15 cellular contexts compared by ENCODE assay signal in the genomic region with DNA sequence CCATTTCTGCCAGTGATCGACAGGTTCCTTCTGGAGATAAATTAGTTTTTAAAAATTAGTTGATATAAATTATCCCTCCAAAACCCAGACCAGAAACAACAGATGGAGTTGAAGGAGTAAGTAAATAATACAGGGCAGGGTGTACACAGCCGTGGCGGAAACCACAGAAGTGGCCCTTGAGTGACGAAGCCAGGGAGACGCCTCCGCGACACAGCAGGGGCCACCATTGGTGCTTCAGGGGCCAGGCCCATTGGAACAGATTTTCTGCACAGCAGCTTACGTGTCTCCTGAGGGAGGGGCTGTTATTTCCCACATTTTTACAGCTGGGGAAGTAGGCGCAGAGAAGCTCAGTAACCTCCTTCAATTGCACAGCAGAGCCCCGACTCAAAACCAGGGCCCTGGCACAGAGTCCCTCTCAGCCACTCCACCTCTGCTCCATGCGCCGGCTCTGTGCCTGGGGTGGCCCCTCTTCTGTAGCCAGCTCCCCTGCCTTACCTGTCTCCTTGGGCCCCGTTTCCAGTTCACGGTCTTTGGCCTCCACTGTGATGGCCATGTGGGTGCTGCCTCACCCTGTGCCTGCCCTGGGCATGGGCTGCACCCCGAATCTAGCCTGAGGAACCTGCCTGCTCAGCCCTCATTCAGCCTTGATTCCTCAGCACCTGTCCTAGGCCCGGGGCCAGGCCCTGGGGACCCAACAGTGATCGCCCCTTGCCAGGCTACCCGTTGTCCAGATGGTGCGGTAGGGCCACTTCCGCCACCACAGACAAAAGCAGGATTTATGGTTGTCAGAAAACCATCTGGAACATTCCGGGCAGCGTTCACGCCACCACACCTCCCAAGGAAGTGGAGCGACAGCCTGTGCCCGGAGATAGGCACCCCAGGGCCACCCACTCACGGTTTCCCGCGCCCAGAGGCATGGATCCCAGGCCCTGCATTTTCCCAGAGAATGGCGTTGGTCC.
A peak's percentile ranks its signal among the peaks of the same experiment; 100 is the strongest.
DNase-seq lines count a peak whose midpoint lies in the region; ATAC-seq, FAIRE-seq and TF ChIP-seq lines count a peak whose summit lies in the region.
"Had no signal": no experiment of that assay in that cellular context is flagged by ENCODE, and none has a peak within 500 bp of the region (broad histone marks: within the 10 kb centered on the region; RNA-seq: fewer than 3 reads in every experiment).

No MANE protein-coding gene starts in this region.

- ATAC-seq in GM18517 (IDR thresholded peaks at IDR 0.05; ENCODE audit: unreplicated experiment), result no peak
- no peak for ATAC-seq in Right ventricle myocardium inferior
- ATAC-seq in HG02938 (IDR thresholded peaks at IDR 0.05; ENCODE audit: unreplicated experiment), result no peak
- ATAC-seq: activated CD4-positive, CD25-positive, alpha-beta regulatory T cell treated with anti-CD3 and anti-CD28 coated beads, Interleukin-2, amount 50 U/mL, for 24 hours had no signal

- H2BK120ac ChIP-seq in H1 (replicated peaks; ENCODE audit: low read depth, low read length), result no peak overlapping the region

- no peak overlapping the region for H2AFZ ChIP-seq in H1 (ENCODE audit: low read length)

- POLR2A ChIA-PET in H1 (lab: Charles Lee; ENCODE audit: partially characterized antibody), result no interaction called here

- H4K91ac ChIP-seq in H1 (replicated peaks; ENCODE audit: insufficient read length, low read length), result no peak overlapping the region

- no peak overlapping the region for H3K18ac ChIP-seq in H1 (ENCODE audit: extremely low read depth, low read length)

- H3K36me3 ChIP-seq in H1 (ENCODE audit: control insufficient read depth in 2 of 4, insufficient read depth in 4 of 4, low read length in 3 of 4), result no peaks in the 10 kb centered on the region
- H3K36me3 ChIP-seq: left ventricle myocardium inferior, right atrium auricular region had no signal

- H3K23ac ChIP-seq in H1 (ENCODE audit: insufficient read length), result no peak overlapping the region

- H2BK15ac ChIP-seq in H1 (ENCODE audit: low read length), result peak overlapping the region; percentile 61; the same call in 1 of the 2 replicates

- no peak overlapping the region for H3K4me2 ChIP-seq in H1 (ENCODE audit: insufficient read depth in 1 of 2, low read depth in 2 of 2, low read length in 2 of 2)

- intact Hi-C loops in Right ventricle myocardium inferior (cut with DNase I), result no loop called here

- H4K5ac ChIP-seq in H1 (ENCODE audit: insufficient read length, low read depth, low read length), result no peak overlapping the region

- H3K27ac ChIP-seq in H1 (ENCODE audit: low read depth, low read length), result no peak overlapping the region
- H3K27ac ChIP-seq: left ventricle myocardium inferior, right atrium auricular region had no signal

- TF ChIP-seq CTCF in H1 (IDR thresholded peaks at IDR 0.05; ENCODE audit: control extremely low read depth in 1 of 3, insufficient read depth in 1 of 3, low read depth in 1 of 3, low read length in 3 of 3), result no peak

- H3K56ac ChIP-seq in H1 (replicated peaks; ENCODE audit: insufficient read length, low read depth, low read length), result no peak overlapping the region

- no peak for TF ChIP-seq RAD21 in H1 (IDR thresholded peaks at IDR 0.05 in 1 of 2, conservative IDR thresholded peaks at IDR 0.05 in 1 of 2; ENCODE audit: low read depth in 2 of 2, low read length in 2 of 2)

- CTCF ChIA-PET in H1 (lab: Charles Lee; ENCODE audit: partially characterized antibody), result interaction anchor here (0.9 to 18.6 kb wide), 14 partner anchors 9 to 143 kb away, joined by 3 to 277 read pairs (median 4); no protein-coding TSS in a partner anchor

- no peak overlapping the region for H2BK20ac ChIP-seq in H1 (ENCODE audit: low read length)

- H3K79me2 ChIP-seq in H1 (ENCODE audit: control insufficient read depth in 1 of 2, insufficient read depth in 2 of 2, low read length in 2 of 2), result no peaks in the 10 kb centered on the region

- H3K79me1 ChIP-seq in H1 (ENCODE audit: low read depth, low read length), result no peaks in the 10 kb centered on the region; the same call in 1 of the 2 replicates

- DNase-seq in DMS153 (lab: John Stamatoyannopoulos, UW) (peak; percentile 97), NCI-H128 (lab: John Stamatoyannopoulos, UW; ENCODE audit: unreplicated experiment) (peak; percentile 88), NCI-H510A (lab: John Stamatoyannopoulos, UW) (peak; percentile 93), H1 (ENCODE audit: low read depth in 1 of 2, low spot score in 2 of 2) (no peak), UCSD-AML1 (lab: John Stamatoyannopoulos, UW; ENCODE audit: unreplicated experiment) (no peak), Right ventricle myocardium inferior (ENCODE audit: missing footprints) (no peak)
- DNase-seq: AML-193; GOT3; left ventricle myocardium inferior; stimulated activated naive CD4-positive, alpha-beta T cell treated with Interleukin-2 at 50 U/mL for 16 hours had no signal

- no peak overlapping the region for H3K9ac ChIP-seq in H1 (replicated peaks in 1 of 4; ENCODE audit: extremely low read depth in 1 of 4, low read depth in 3 of 4, low read length in 3 of 4)

- H2AK5ac ChIP-seq in H1 (ENCODE audit: low read depth, low read length), result no peak overlapping the region

- H2BK5ac ChIP-seq in H1 (ENCODE audit: low read depth, low read length), result no peak overlapping the region

- H3K27me3 ChIP-seq in H1 (replicated peaks in 1 of 4; ENCODE audit: control insufficient read depth in 3 of 4, extremely low read depth in 1 of 4, insufficient read depth in 3 of 4, low read length in 3 of 4), result no peaks in the 10 kb centered on the region
- H3K27me3 ChIP-seq: right atrium auricular region had no signal

- H4K8ac ChIP-seq in H1 (ENCODE audit: extremely low read depth, insufficient read depth, low read length), result no peak overlapping the region

- H3K4me3 ChIP-seq in H1 (ENCODE audit: extremely low read depth in 1 of 4, insufficient read depth in 2 of 4, low read depth in 3 of 4, low read length in 4 of 4), result no peak overlapping the region
- H3K4me3 ChIP-seq: left ventricle myocardium inferior, right atrium auricular region had no signal

- peaks cover 0 to 4% (median 0%) of the 10 kb centered on the region in 4 experiments; a peak in 3 of 7 replicates for H3K4me1 ChIP-seq in H1 (replicated peaks in 1 of 4; ENCODE audit: control insufficient read depth in 3 of 4, insufficient read depth in 4 of 4, low read length in 3 of 4)
- H3K4me1 ChIP-seq: right atrium auricular region had no signal

- H2BK12ac ChIP-seq in H1 (ENCODE audit: low read depth, low read length), result no peak overlapping the region; the same call in 1 of the 2 replicates

- no peak for FAIRE-seq in H1 (lab: Jason Lieb, UNC)
- FAIRE-seq: colon had no signal

- H3K23me2 ChIP-seq in H1 (ENCODE audit: low read depth, low read length), result no peaks in the 10 kb centered on the region

- no peak for TF ChIP-seq EP300 in H1 (IDR thresholded peaks at IDR 0.05; ENCODE audit: borderline replicate concordance in 1 of 2, low read depth in 2 of 2, low read length in 2 of 2)

- peaks cover 0 to 1% of the 10 kb centered on the region in 2 experiments for H4K20me1 ChIP-seq in H1 (replicated peaks in 1 of 2; ENCODE audit: control insufficient read depth in 1 of 2, insufficient read depth in 2 of 2, low read length in 2 of 2)

- TF ChIP-seq POLR2A in H1 (IDR thresholded peaks at IDR 0.05; ENCODE audit: control extremely low read depth in 1 of 2, low read depth in 2 of 2, low read length in 2 of 2), result no peak

- no peaks in the 10 kb centered on the region for H3K9me3 ChIP-seq in H1 (ENCODE audit: insufficient read depth in 2 of 2, low read depth in 1 of 2, low read length in 1 of 2)
- H3K9me3 ChIP-seq: left ventricle myocardium inferior, right atrium auricular region had no signal

- no peak overlapping the region for H3K4ac ChIP-seq in H1 (replicated peaks; ENCODE audit: insufficient read length, low read depth, low read length)

- 94% methylated on average over 26 of the region's 29 CpGs; no CpG with 5 or more reads in 1 of the 2 experiments for whole genome bisulfite sequencing in H1 (ENCODE audit: extremely low coverage in 1 of 2, insufficient coverage in 1 of 2, insufficient read length in 1 of 2, insufficient replicate concordance in 2 of 2, low coverage in 1 of 2, low lambda C conversion rate in 2 of 2, missing lambda C conversion rate in 1 of 2), 2 experiments

- no peak overlapping the region for H3K14ac ChIP-seq in H1 (ENCODE audit: insufficient read length)

TF ChIP-seq in H1, 55 proteins besides CTCF, POLR2A, EP300 and RAD21:
- TF ChIP-seq KDM5A (IDR thresholded peaks at IDR 0.05; ENCODE audit: low read length) (no peak), KDM1A (IDR thresholded peaks at IDR 0.05; ENCODE audit: borderline replicate concordance, low read length) (no peak), EGR1 (IDR thresholded peaks at IDR 0.05; ENCODE audit: borderline replicate concordance, low read depth, low read length) (no peak)

Comparison
In these comparisons a context has a peak if more than half of its experiments do, and no peak if none do; other contexts are left out.
1. DNase-seq: peak in DMS153 (single experiment), NCI-H128 (single experiment) and NCI-H510A (single experiment); none in H1 (0 of 2), UCSD-AML1 (single experiment) and Right ventricle myocardium inferior (single experiment).